Comparison of ENCODE assay signal across 15 cellular contexts in genomic region chr6:119116712-119117281, GRCh38. TPM values are rescaled to one million over a fixed set of nuclear protein-coding genes. Genes with fewer than 3 reads are reported as not detected.
DNase-seq lines count a peak whose midpoint lies in the region; ATAC-seq and TF ChIP-seq lines count a peak whose summit lies in the region.
"Had no signal": no experiment of that assay in that cellular context is flagged by ENCODE, and none has a peak within 500 bp of the region (broad histone marks: within the 10 kb centered on the region; RNA-seq: fewer than 3 reads in every experiment).

No MANE protein-coding gene starts in this region.

- H3K9me2 ChIP-seq in GM23248 (ENCODE audit: insufficient read depth) (no peaks in the 10 kb centered on the region), hepatocyte (replicated peaks; ENCODE audit: insufficient read depth) (no peaks in the 10 kb centered on the region)

- H3F3A ChIP-seq in GM23248 (ENCODE audit: insufficient read depth): 0 out of 2 replicates have a peak, but pooled peaks cover 6% of the 10 kb centered on the region

- H3K9me3 Mint-ChIP-seq in Calu3 (ENCODE audit: low read depth, unreplicated experiment): no peaks in the 10 kb centered on the region
- H3K9me3 Mint-ChIP-seq: activated naive CD4-positive, alpha-beta T cell treated with anti-CD3 and anti-CD28 coated beads for 36 hours; stimulated activated naive CD8-positive, alpha-beta T cell treated with anti-CD3 and anti-CD28 coated beads, Interleukin-15, Interleukin-2, amounts not matched to agents 100 ng/mL and 50 ng/mL, for 24 hours had no signal

- no peak overlapping the region for H3K9ac ChIP-seq in BLaER1 treated with 17β-estradiol and CSF1 and Interleukin-3, amounts not matched to agents 10 nM and 100 nM
- no peak overlapping the region for H3K9ac ChIP-seq in GM23248

- no peak overlapping the region for H3K4me3 ChIP-seq in BLaER1 treated with 17β-estradiol and CSF1 and Interleukin-3, amounts not matched to agents 10 nM and 100 nM
- H3K4me3 ChIP-seq in GM23248: no peak overlapping the region
- no peak overlapping the region for H3K4me3 ChIP-seq in WERI-Rb-1 (ENCODE audit: low read depth, low read length)
- H3K4me3 ChIP-seq in hepatocyte: no peak overlapping the region
- H3K4me3 ChIP-seq: heart left ventricle, lung, prostate gland had no signal

- no peaks in the 10 kb centered on the region for H3K79me2 ChIP-seq in GM23248 (ENCODE audit: insufficient read depth)
- no peaks in the 10 kb centered on the region for H3K79me2 ChIP-seq in hepatocyte

- H2AFZ ChIP-seq in GM23248: no peak overlapping the region
- no peak overlapping the region for H2AFZ ChIP-seq in hepatocyte

- peak; percentile 13 for DNase-seq in GM23248
- no peak for DNase-seq in WERI-Rb-1
- DNase-seq in hepatocyte (ENCODE audit: low spot score): no peak
- DNase-seq in HuH-7 (ENCODE audit: low spot score): no peak
- DNase-seq in MV-4-11 (lab: John Stamatoyannopoulos, UW): no peak
- no peak for DNase-seq in Calu3
- DNase-seq: activated CD4-positive, alpha-beta T cell treated with anti-CD3 and anti-CD28 coated beads, Interleukin-2, amount 50 U/mL, for 4 hours; activated naive CD4-positive, alpha-beta T cell treated with anti-CD3 and anti-CD28 coated beads for 36 hours; heart left ventricle; stimulated activated CD4-positive, alpha-beta T cell treated with anti-CD3 and anti-CD28 coated beads, Interleukin-2, amount 100 ng/mL, for 48 hours had no signal

- H3K27ac ChIP-seq in BLaER1 treated with 17β-estradiol and CSF1 and Interleukin-3, amounts not matched to agents 10 nM and 100 nM: no peak overlapping the region
- H3K27ac ChIP-seq in GM23248 (no peak overlapping the region), WERI-Rb-1 (no peak overlapping the region), hepatocyte (no peak overlapping the region)
- H3K27ac ChIP-seq: heart left ventricle, prostate gland had no signal

- no peak for TF ChIP-seq POLR2A in GM18505 (IDR thresholded peaks at IDR 0.05; ENCODE audit: borderline replicate concordance, extremely low read depth, insufficient read depth, insufficient read length)

- TF ChIP-seq CTCF in WERI-Rb-1 (IDR thresholded peaks at IDR 0.05; ENCODE audit: low read depth, low read length) (peak; percentile 17; the same call in 1 of the 2 replicates), hepatocyte (IDR thresholded peaks at IDR 0.05; ENCODE audit: poor library complexity) (peak; percentile 2), Calu3 (IDR thresholded peaks at IDR 0.05; ENCODE audit: unreplicated experiment) (no peak)

- H3K27me3 Mint-ChIP-seq in Calu3 (ENCODE audit: unreplicated experiment): peaks cover 9% of the 10 kb centered on the region

- intact Hi-C loops in Calu3 (cut with micrococcal nuclease; ENCODE audit: unreplicated experiment): loop anchor here (10.0 kb wide), 2 partner anchors 222 to 312 kb away; partner anchors contain the start of gene ASF1A

- BruUV-seq in Calu3 (replicated peaks; lab: Mats Ljungman, UMichigan): no TSS peak

- CTCF ChIA-PET in Calu3 (lab: Charles Lee): no interaction called here

- no peak for ATAC-seq in GM18505 (IDR thresholded peaks at IDR 0.05; ENCODE audit: unreplicated experiment)
- ATAC-seq: heart left ventricle had no signal

- no peak overlapping the region for H3K27ac Mint-ChIP-seq in Calu3 (ENCODE audit: unreplicated experiment)
- H3K27ac Mint-ChIP-seq: activated naive CD4-positive, alpha-beta T cell treated with anti-CD3 and anti-CD28 coated beads for 36 hours; stimulated activated naive CD8-positive, alpha-beta T cell treated with anti-CD3 and anti-CD28 coated beads, Interleukin-15, Interleukin-2, amounts not matched to agents 100 ng/mL and 50 ng/mL, for 24 hours had no signal

- 87 to 94% methylated on average over 3 of the region's 3 CpGs for WGBS in GM23248 (ENCODE audit: low coverage in 1 of 2, low lambda C conversion rate in 2 of 2, missing lambda C conversion rate in 2 of 2), 2 experiments
- 87% methylated on average over 3 of the region's 3 CpGs for WGBS in hepatocyte (ENCODE audit: low lambda C conversion rate, missing lambda C conversion rate)

- no peak overlapping the region for H3K4me3 Mint-ChIP-seq in Calu3 (ENCODE audit: low read depth, unreplicated experiment)
- H3K4me3 Mint-ChIP-seq: activated naive CD4-positive, alpha-beta T cell treated with anti-CD3 and anti-CD28 coated beads for 36 hours; stimulated activated naive CD8-positive, alpha-beta T cell treated with anti-CD3 and anti-CD28 coated beads, Interleukin-15, Interleukin-2, amounts not matched to agents 100 ng/mL and 50 ng/mL, for 24 hours had no signal

- H3K36me3 ChIP-seq in BLaER1 treated with 17β-estradiol and CSF1 and Interleukin-3, amounts not matched to agents 10 nM and 100 nM: no peaks in the 10 kb centered on the region
- H3K36me3 ChIP-seq in GM23248 (ENCODE audit: low read depth) (no peaks in the 10 kb centered on the region), WERI-Rb-1 (no peaks in the 10 kb centered on the region), hepatocyte (replicated peaks; ENCODE audit: insufficient read depth, low read depth) (no peaks in the 10 kb centered on the region)
- H3K36me3 ChIP-seq: heart left ventricle, prostate gland had no signal

- in situ Hi-C loops in GM23248 (cut with MboI): loop anchor here (10.0 to 25.0 kb wide), 2 partner anchors 152 to 829 kb away; no protein-coding TSS in a partner anchor

- H3K4me1 Mint-ChIP-seq in Calu3 (ENCODE audit: low read depth, unreplicated experiment): no peaks in the 10 kb centered on the region

- H3K9me3 ChIP-seq in BLaER1 treated with 17β-estradiol and CSF1 and Interleukin-3, amounts not matched to agents 10 nM and 100 nM (replicated peaks in 1 of 11): no peaks in the 10 kb centered on the region
- H3K9me3 ChIP-seq in GM23248 (ENCODE audit: low read depth) (no peaks in the 10 kb centered on the region), WERI-Rb-1 (ENCODE audit: severe bottlenecking) (no peaks in the 10 kb centered on the region), hepatocyte (ENCODE audit: low read depth) (no peaks in the 10 kb centered on the region)
- H3K9me3 ChIP-seq: heart left ventricle, prostate gland had no signal

- peaks cover 7 to 29% (median 15%) of the 10 kb centered on the region in 10 experiments for H3K4me1 ChIP-seq in BLaER1 treated with 17β-estradiol and CSF1 and Interleukin-3, amounts not matched to agents 10 nM and 100 nM
- H3K4me1 ChIP-seq in GM23248 (ENCODE audit: insufficient read depth) (peaks cover 9% of the 10 kb centered on the region; the same call in 1 of the 2 replicates), hepatocyte (ENCODE audit: insufficient read depth) (no peaks in the 10 kb centered on the region)
- H3K4me1 ChIP-seq: heart left ventricle, prostate gland had no signal

- no peaks in the 10 kb centered on the region for H4K20me1 ChIP-seq in BLaER1 treated with 17β-estradiol and CSF1 and Interleukin-3, amounts not matched to agents 10 nM and 100 nM
- no peaks in the 10 kb centered on the region for H4K20me1 ChIP-seq in GM23248 (ENCODE audit: insufficient read depth)
- H4K20me1 ChIP-seq in hepatocyte (ENCODE audit: insufficient read depth, poor library complexity, severe bottlenecking): no peaks in the 10 kb centered on the region

- no peaks in the 10 kb centered on the region for H3K36me3 Mint-ChIP-seq in Calu3 (ENCODE audit: insufficient read depth, unreplicated experiment)

- H3K4me2 ChIP-seq in BLaER1 treated with 17β-estradiol and CSF1 and Interleukin-3, amounts not matched to agents 10 nM and 100 nM: peak overlapping the region in 7 of 11 experiments; percentile 21 to 53 (median 34); a peak in 12 of 22 replicates
- H3K4me2 ChIP-seq in GM23248 (ENCODE audit: unreplicated experiment) (no peak overlapping the region), hepatocyte (no peak overlapping the region)

- no peaks in the 10 kb centered on the region for H3K27me3 ChIP-seq in BLaER1 treated with 17β-estradiol and CSF1 and Interleukin-3, amounts not matched to agents 10 nM and 100 nM
- H3K27me3 ChIP-seq in GM23248 (replicated peaks; ENCODE audit: insufficient read depth): no peaks in the 10 kb centered on the region
- H3K27me3 ChIP-seq in WERI-Rb-1 (ENCODE audit: insufficient read depth, low read depth, severe bottlenecking): no peaks in the 10 kb centered on the region
- H3K27me3 ChIP-seq in hepatocyte: no peaks in the 10 kb centered on the region
- H3K27me3 ChIP-seq: heart left ventricle had no signal

RNA-seq across cellular contexts. Expression of gene FAM184A, which starts 38.3 kb away (rescaled TPM):
- total RNA-seq in GM23248 (2014; rRNA removed; shearing (Covaris generic)): not detected in 2 replicates
- 0.25 TPM in 1 of 2 replicates, not detected in the other for polyA plus RNA-seq in GM23248 (2016; fragmentation: Nextera tagmentation; extraction: Ambion mirVana)
- total RNA-seq in hepatocyte: 7.4 and 14.1 TPM in 2 replicates
- 4.8 and 5.6 TPM in 2 replicates for polyA plus RNA-seq in hepatocyte
- total RNA-seq in Calu3 (2022): 8.2 and 8.6 TPM in 2 replicates

Comparison
In these comparisons a context has a peak if more than half of its experiments do, and no peak if none do; other contexts are left out.
1. H3K4me2 ChIP-seq: peak in BLaER1 treated with 17β-estradiol and CSF1 and Interleukin-3, amounts not matched to agents 10 nM and 100 nM (7 of 11); none in GM23248 (single experiment) and hepatocyte (single experiment).